In the genomic region with DNA sequence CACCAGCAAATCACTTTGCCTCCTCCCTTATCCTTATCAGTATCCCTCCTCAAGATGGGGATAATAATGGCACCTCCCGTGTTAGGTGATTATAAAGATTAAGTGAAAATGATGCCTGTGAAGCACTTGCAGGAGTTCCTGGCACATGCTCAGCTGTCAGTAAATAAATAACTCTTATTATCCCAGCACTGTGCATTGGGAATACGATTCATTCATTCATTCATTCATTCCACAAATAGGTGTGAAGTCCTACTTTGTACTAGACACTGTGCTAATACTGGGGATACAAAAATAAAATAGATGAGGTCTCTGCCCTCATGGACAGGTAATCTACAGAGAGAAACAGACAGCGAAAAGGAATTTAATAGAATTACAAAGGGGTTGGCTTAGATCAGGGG, we compare ENCODE assay signal across 1 cellular context.
A peak's percentile ranks its signal among the peaks of the same experiment; 100 is the strongest.
TF ChIP-seq lines count a peak whose summit lies in the region.

No MANE protein-coding gene starts in this region.

TF ChIP-seq in HEK293, 187 proteins besides CTCF, POLR2A, EP300 and RAD21:
- TF ChIP-seq ZNF24 (tag by site-specific recombination; IDR thresholded peaks at IDR 0.05) (peak; percentile 65), ZFP41 (tag by site-specific recombination; IDR thresholded peaks at IDR 0.05; ENCODE audit: borderline replicate concordance) (no peak), WT1 (tag by site-specific recombination; IDR thresholded peaks at IDR 0.05) (peak; percentile 41; the same call in 1 of the 2 replicates), GLI2 (tag by site-specific recombination; IDR thresholded peaks at IDR 0.05; ENCODE audit: borderline replicate concordance, low read depth) (no peak), ZNF366 (tag by site-specific recombination; conservative IDR thresholded peaks at IDR 0.05) (no peak), ZNF501 (tag by site-specific recombination; IDR thresholded peaks at IDR 0.05) (no peak), ZNF596 (tag by site-specific recombination; IDR thresholded peaks at IDR 0.05) (no peak)
- TF ChIP-seq, protein P1, sequence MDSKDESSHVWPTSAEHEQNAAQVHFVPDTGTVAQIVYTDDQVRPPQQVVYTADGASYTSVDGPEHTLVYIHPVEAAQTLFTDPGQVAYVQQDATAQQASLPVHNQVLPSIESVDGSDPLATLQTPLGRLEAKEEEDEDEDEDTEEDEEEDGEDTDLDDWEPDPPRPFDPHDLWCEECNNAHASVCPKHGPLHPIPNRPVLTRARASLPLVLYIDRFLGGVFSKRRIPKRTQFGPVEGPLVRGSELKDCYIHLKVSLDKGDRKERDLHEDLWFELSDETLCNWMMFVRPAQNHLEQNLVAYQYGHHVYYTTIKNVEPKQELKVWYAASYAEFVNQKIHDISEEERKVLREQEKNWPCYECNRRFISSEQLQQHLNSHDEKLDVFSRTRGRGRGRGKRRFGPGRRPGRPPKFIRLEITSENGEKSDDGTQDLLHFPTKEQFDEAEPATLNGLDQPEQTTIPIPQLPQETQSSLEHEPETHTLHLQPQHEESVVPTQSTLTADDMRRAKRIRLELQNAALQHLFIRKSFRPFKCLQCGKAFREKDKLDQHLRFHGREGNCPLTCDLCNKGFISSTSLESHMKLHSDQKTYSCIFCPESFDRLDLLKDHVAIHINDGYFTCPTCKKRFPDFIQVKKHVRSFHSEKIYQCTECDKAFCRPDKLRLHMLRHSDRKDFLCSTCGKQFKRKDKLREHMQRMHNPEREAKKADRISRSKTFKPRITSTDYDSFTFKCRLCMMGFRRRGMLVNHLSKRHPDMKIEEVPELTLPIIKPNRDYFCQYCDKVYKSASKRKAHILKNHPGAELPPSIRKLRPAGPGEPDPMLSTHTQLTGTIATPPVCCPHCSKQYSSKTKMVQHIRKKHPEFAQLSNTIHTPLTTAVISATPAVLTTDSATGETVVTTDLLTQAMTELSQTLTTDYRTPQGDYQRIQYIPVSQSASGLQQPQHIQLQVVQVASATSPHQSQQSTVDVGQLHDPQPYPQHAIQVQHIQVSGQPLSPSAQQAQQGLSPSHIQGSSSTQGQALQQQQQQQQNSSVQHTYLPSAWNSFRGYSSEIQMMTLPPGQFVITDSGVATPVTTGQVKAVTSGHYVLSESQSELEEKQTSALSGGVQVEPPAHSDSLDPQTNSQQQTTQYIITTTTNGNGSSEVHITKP (tag by site-specific recombination; IDR thresholded peaks at IDR 0.05) = 0 out of 2 replicates have a peak, but pooled peaks have one; percentile 3
